In the genomic region with DNA sequence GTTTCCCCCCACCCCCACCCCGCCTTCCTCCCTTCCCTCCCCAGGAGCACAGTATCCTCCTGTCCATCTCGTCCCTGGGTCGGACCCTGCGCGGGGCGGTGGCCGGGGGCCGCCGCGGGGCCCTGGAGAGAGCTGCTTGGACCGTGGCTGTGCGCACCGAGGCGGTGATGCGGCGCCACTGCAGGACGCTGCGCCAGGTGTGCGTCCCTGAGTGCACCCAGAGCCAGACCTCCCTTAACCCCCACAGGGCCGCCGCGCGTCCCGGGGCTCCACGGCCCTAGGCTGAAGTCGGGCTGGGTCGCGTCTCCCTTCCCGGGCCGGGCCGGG, we compare ENCODE assay signal across 8 cellular contexts. TPM values are rescaled to one million over a fixed set of nuclear protein-coding genes. Genes with fewer than 3 reads are reported as not detected.
DNase-seq lines count a peak whose midpoint lies in the region; ATAC-seq, FAIRE-seq and TF ChIP-seq lines count a peak whose summit lies in the region.

No MANE protein-coding gene starts in this region.

- H4K20me1 ChIP-seq in hepatocyte (ENCODE audit: insufficient read depth, poor library complexity, severe bottlenecking) = peaks cover under 1% of the 10 kb centered on the region

- no peak overlapping the region for H2AFZ ChIP-seq in hepatocyte

- TF ChIP-seq CTCF in hepatocyte (IDR thresholded peaks at IDR 0.05; ENCODE audit: poor library complexity) = no peak
- no peak for TF ChIP-seq CTCF in upper lobe of right lung (IDR thresholded peaks at IDR 0.05)

- H3K4me3 ChIP-seq in hepatocyte (peak overlapping the region; percentile 57), upper lobe of right lung (peak overlapping the region; percentile 64)

- H3K36me3 ChIP-seq in hepatocyte (replicated peaks; ENCODE audit: insufficient read depth, low read depth) (no peaks in the 10 kb centered on the region), upper lobe of right lung (peaks cover 8% of the 10 kb centered on the region)

- no peaks in the 10 kb centered on the region for H3K9me3 ChIP-seq in hepatocyte (ENCODE audit: low read depth)
- H3K9me3 ChIP-seq in upper lobe of right lung = no peaks in the 10 kb centered on the region

- DNase-seq in GM12892 (ENCODE audit: insufficient read length) = no peak
- peak; percentile 64 for DNase-seq in NCI-H2171 treated with DMSO at 0.1 percent for 48 hours (lab: John Stamatoyannopoulos, UW)
- DNase-seq in hepatocyte (ENCODE audit: low spot score) = no peak
- DNase-seq in upper lobe of right lung = no peak
- no peak for DNase-seq in NCI-H345 treated with DMSO at 0.1 percent for 48 hours (lab: John Stamatoyannopoulos, UW; ENCODE audit: unreplicated experiment)
- no peak for DNase-seq in NCI-H187 (lab: John Stamatoyannopoulos, UW)

- no peaks in the 10 kb centered on the region for H3K79me2 ChIP-seq in hepatocyte

- H3K9me2 ChIP-seq in hepatocyte (replicated peaks; ENCODE audit: insufficient read depth) = no peaks in the 10 kb centered on the region

- H3K27me3 ChIP-seq in hepatocyte = peaks cover 44% of the 10 kb centered on the region
- H3K27me3 ChIP-seq in upper lobe of right lung = peaks cover 46% of the 10 kb centered on the region

- H3K4me2 ChIP-seq in hepatocyte = peak overlapping the region; percentile 99

- no peak overlapping the region for H3K27ac ChIP-seq in hepatocyte
- peak overlapping the region; percentile 81 for H3K27ac ChIP-seq in upper lobe of right lung

- 0% methylated on average over 9 of the region's 31 CpGs for WGBS in hepatocyte (ENCODE audit: low lambda C conversion rate, missing lambda C conversion rate)

- TF ChIP-seq POLR2A in GM12892 (IDR thresholded peaks at IDR 0.05; ENCODE audit: low read depth, low read length) = 0 out of 2 replicates have a peak, but pooled peaks have one; percentile 10

- intact Hi-C loops in upper lobe of right lung (cut with DNase I) = no loop called here

- no peak for FAIRE-seq in GM12892 (lab: Jason Lieb, UNC)

- peak; percentile 34 for ATAC-seq in GM21717 (IDR thresholded peaks at IDR 0.05; ENCODE audit: unreplicated experiment)
- peak; percentile 4 for ATAC-seq in upper lobe of right lung
- no peak for ATAC-seq in HG02938 (IDR thresholded peaks at IDR 0.05; ENCODE audit: unreplicated experiment)

- H3K4me1 ChIP-seq in hepatocyte (ENCODE audit: insufficient read depth) (peaks cover 31% of the 10 kb centered on the region), upper lobe of right lung (peaks cover 40% of the 10 kb centered on the region)

RNA-seq across cellular contexts. Expression of a gene that starts 2.2 kb away (rescaled TPM):
- polyA plus RNA-seq in GM12892 (2012; ENCODE audit: missing spikeins) = 3.0 TPM
- total RNA-seq in hepatocyte (0.57 and 0.72 TPM in 2 replicates), upper lobe of right lung (1.9 TPM)
- polyA plus RNA-seq in hepatocyte = 0.85 and 1.7 TPM in 2 replicates

RNA-seq across cellular contexts. Expression of a gene that starts 11.2 kb away (rescaled TPM):
- polyA plus RNA-seq in GM12892 (2012; ENCODE audit: missing spikeins) = 0.13 TPM
- not detected in 2 replicates for total RNA-seq in hepatocyte
- 1.9 and 2.0 TPM in 2 replicates for polyA plus RNA-seq in hepatocyte
- 135 TPM for total RNA-seq in upper lobe of right lung

RNA-seq across cellular contexts. Expression of a gene that starts 24.8 kb away (rescaled TPM):
- 10.4 TPM for polyA plus RNA-seq in GM12892 (2012; ENCODE audit: missing spikeins)
- total RNA-seq in hepatocyte (23.8 and 26.0 TPM in 2 replicates), upper lobe of right lung (40.2 TPM)
- 74.2 and 80.0 TPM in 2 replicates for polyA plus RNA-seq in hepatocyte

RNA-seq across cellular contexts. Expression of a gene that starts 41.1 kb away (rescaled TPM):
- 14.0 TPM for polyA plus RNA-seq in GM12892 (2012; ENCODE audit: missing spikeins)
- total RNA-seq in hepatocyte (8.1 and 8.8 TPM in 2 replicates), upper lobe of right lung (40.8 TPM)
- polyA plus RNA-seq in hepatocyte = 10.9 and 13.5 TPM in 2 replicates

RNA-seq across cellular contexts. Expression of a gene that starts 41.7 kb away (rescaled TPM):
- polyA plus RNA-seq in GM12892 (2012; ENCODE audit: missing spikeins) = 0.23 TPM
- 1.1 and 1.5 TPM in 2 replicates for total RNA-seq in hepatocyte
- 0.50 and 0.90 TPM in 2 replicates for polyA plus RNA-seq in hepatocyte
- 1.9 TPM for total RNA-seq in upper lobe of right lung

Comparison
In these comparisons a context has a peak if more than half of its experiments do, and no peak if none do; other contexts are left out.
1. RNA of a gene that starts 11.2 kb away (total RNA-seq): 135 TPM in upper lobe of right lung (single experiment); not detected in hepatocyte; every median in the first group is over 100 times any median in the second.